ENCODE assay signal across 8 cellular contexts in genomic region chr14:77037886-77038511, GRCh38. TPM values are rescaled to one million over a fixed set of nuclear protein-coding genes. Genes with fewer than 3 reads are reported as not detected.
DNase-seq lines count a peak whose midpoint lies in the region; ATAC-seq and TF ChIP-seq lines count a peak whose summit lies in the region.

No MANE protein-coding gene starts in this region.

- no peak for TF ChIP-seq POLR2A in spleen (IDR thresholded peaks at IDR 0.05)

- TF ChIP-seq CTCF in fibroblast of villous mesenchyme (IDR thresholded peaks at IDR 0.05; ENCODE audit: insufficient read depth, low read depth, low read length) (no peak), spleen (IDR thresholded peaks at IDR 0.05 in 8 of 11, conservative IDR thresholded peaks at IDR 0.05 in 3 of 11) (no peak), omental fat pad (IDR thresholded peaks at IDR 0.05) (no peak)

- H3K27me3 ChIP-seq in spleen (replicated peaks in 1 of 7) = no peaks in the 10 kb centered on the region

- H3K27ac ChIP-seq in spleen = peak overlapping the region; percentile 66 to 100 (median 98)

- H3K4me1 ChIP-seq in spleen = peaks cover 68 to 100% (median 93%) of the 10 kb centered on the region in 6 donors

- no peaks in the 10 kb centered on the region for H3K36me3 ChIP-seq in spleen

- ATAC-seq in HG02973 (IDR thresholded peaks at IDR 0.05; ENCODE audit: unreplicated experiment) (no peak), omental fat pad (ENCODE audit: low FRiP score) (no peak)

- WGBS in spleen, 5 donors = 11 to 22% (median 14%) methylated on average over 21 of the region's 21 CpGs

- H3K9me3 ChIP-seq in spleen = no peaks in the 10 kb centered on the region

- H3K4me3 ChIP-seq in fibroblast of villous mesenchyme (ENCODE audit: low read depth, low read length) (no peak overlapping the region), spleen (peak overlapping the region in 1 of 8 donors; percentile 6)

- intact Hi-C loops in spleen (cut with DNase I; ENCODE audit: low total_unique reads) (no loop called here), posterior vena cava (cut with DNase I) (no loop called here)

- DNase-seq in NCI-H510A treated with DMSO at 0.1 percent for 48 hours (lab: John Stamatoyannopoulos, UW) (peak; percentile 60), NCI-H510A (lab: John Stamatoyannopoulos, UW) (no peak), fibroblast of villous mesenchyme (ENCODE audit: low read depth) (peak; percentile 64), spleen (peak; percentile 86), posterior vena cava (ENCODE audit: low spot score) (no peak), omental fat pad (ENCODE audit: low spot score) (no peak)
- DNase-seq in activated CD8-positive, alpha-beta memory T cell treated with anti-CD3 and anti-CD28 coated beads, Interleukin-2, amount 50 U/mL, for 48 hours = peak; percentile 78

RNA-seq across cellular contexts. Expression of gene IRF2BPL, which starts 9.5 kb away (rescaled TPM):
- 40.2 and 44.1 TPM in 2 replicates for total RNA-seq in fibroblast of villous mesenchyme
- 10 to 100 TPM; 38.2 to 62.7 (median 47.7) TPM for total RNA-seq in spleen
- polyA plus RNA-seq in spleen = 10 to 100 TPM in 1 of 3 donors, 1 to 10 TPM in 2; 4.1 to 15.8 (median 6.3) TPM
- 10 to 100 TPM; 35.7 to 43.3 TPM for total RNA-seq in posterior vena cava
- total RNA-seq in omental fat pad = 10 to 100 TPM; 31.1 to 70.0 (median 34.4) TPM

Comparison
In these comparisons a context has a peak if more than half of its experiments do, and no peak if none do; other contexts are left out.
1. DNase-seq: peak in NCI-H510A treated with DMSO at 0.1 percent for 48 hours (single experiment), activated CD8-positive, alpha-beta memory T cell treated with anti-CD3 and anti-CD28 coated beads, Interleukin-2, amount 50 U/mL, for 48 hours (single experiment), fibroblast of villous mesenchyme (single experiment) and spleen (single experiment); none in NCI-H510A (single experiment), posterior vena cava (single experiment) and omental fat pad (single experiment).